Comparison of ENCODE assay signal across 13 cellular contexts in the genomic region with DNA sequence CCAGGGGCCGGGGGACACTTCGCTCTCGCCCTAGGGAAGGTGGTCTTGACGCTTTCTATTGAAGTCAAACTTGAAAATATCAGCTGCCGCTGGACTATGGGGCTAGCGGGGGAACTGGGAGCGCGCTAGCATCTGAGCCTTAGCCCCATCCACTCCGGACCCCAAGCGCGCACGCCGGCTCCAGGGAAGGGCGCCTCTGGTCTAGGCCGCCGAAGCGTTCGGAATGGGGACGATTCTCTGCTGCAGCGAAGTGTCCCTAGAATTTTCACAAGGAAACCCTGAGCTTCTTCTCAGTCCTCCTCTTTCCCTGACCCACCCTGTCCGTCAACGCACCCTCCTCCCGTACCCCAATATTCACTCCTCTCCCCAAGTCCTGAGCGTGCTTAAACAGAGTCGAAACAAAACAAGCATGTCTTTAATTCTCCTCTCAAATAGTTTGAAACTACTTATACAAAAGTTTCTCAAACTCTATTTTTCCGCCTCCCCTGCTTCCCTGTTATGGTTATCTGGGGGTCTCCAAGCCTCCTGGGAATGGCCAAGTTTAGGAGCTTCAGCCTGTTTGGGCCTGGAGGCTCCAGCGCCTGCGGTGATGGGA. TPM values are rescaled to one million over a fixed set of nuclear protein-coding genes. Genes with fewer than 3 reads are reported as not detected.
DNase-seq lines count a peak whose midpoint lies in the region; ATAC-seq and TF ChIP-seq lines count a peak whose summit lies in the region.
"Had no signal": no experiment of that assay in that cellular context is flagged by ENCODE, and none has a peak within 500 bp of the region (broad histone marks: within the 10 kb centered on the region; RNA-seq: fewer than 3 reads in every experiment).

No MANE protein-coding gene starts in this region.

- no peak for TF ChIP-seq CTCF in brain (conservative IDR thresholded peaks at IDR 0.05)

- no peaks in the 10 kb centered on the region; the same call in none of the 2 replicates for H3K9me3 ChIP-seq in ES-I3 (ENCODE audit: control insufficient read depth, insufficient read depth, low read length)
- H3K9me3 ChIP-seq: HAP-1, MG63 had no signal

- no peak for ATAC-seq in naive thymus-derived CD8-positive, alpha-beta T cell
- no peak for ATAC-seq in HG02759 (IDR thresholded peaks at IDR 0.05; ENCODE audit: unreplicated experiment)

- H3K4me3 Mint-ChIP-seq in brain = peak overlapping the region in 4 of 5 experiments; percentile 20 to 69 (median 45)
- peak overlapping the region in 8 of 10 donors; percentile 6 to 77 (median 40) for H3K4me3 Mint-ChIP-seq in naive thymus-derived CD8-positive, alpha-beta T cell
- H3K4me3 Mint-ChIP-seq: activated T-helper 1 cell treated with anti-CD3 and anti-CD28 coated beads, Interleukin-12 subunit alpha, Interleukin-12 subunit beta, Interleukin-2, Interleukin-4 antibody, amounts not matched to agents 30 ng/mL and 10 ng/mL and 1 ng/mL, durations not matched to agents 14 hours and 24 hours and 36 hours; immature natural killer cell had no signal

- H3K9me3 Mint-ChIP-seq in brain = peaks cover 0 to 17% (median 3%) of the 10 kb centered on the region in 5 experiments
- H3K9me3 Mint-ChIP-seq in naive thymus-derived CD8-positive, alpha-beta T cell = peaks cover 0 to 8% (median 0%) of the 10 kb centered on the region in 9 donors
- H3K9me3 Mint-ChIP-seq: activated T-helper 1 cell treated with anti-CD3 and anti-CD28 coated beads, Interleukin-12 subunit alpha, Interleukin-12 subunit beta, Interleukin-2, Interleukin-4 antibody, amounts not matched to agents 30 ng/mL and 10 ng/mL and 1 ng/mL, durations not matched to agents 14 hours and 24 hours and 36 hours had no signal

- peaks cover 6% of the 10 kb centered on the region; the same call in 1 of the 2 replicates for H3K4me1 ChIP-seq in ES-I3 (ENCODE audit: insufficient read depth, low read length)
- H3K4me1 ChIP-seq: HAP-1 had no signal

- POLR2A ChIA-PET in naive thymus-derived CD8-positive, alpha-beta T cell (lab: Charles Lee) = no interaction called here

- no peaks in the 10 kb centered on the region for H3K36me3 ChIP-seq in ES-I3 (ENCODE audit: insufficient read depth, low read length)
- H3K36me3 ChIP-seq: HAP-1, MG63 had no signal

- H3K36me3 Mint-ChIP-seq in brain = no peaks in the 10 kb centered on the region
- H3K36me3 Mint-ChIP-seq in naive thymus-derived CD8-positive, alpha-beta T cell = peaks cover 0 to 11% (median 0%) of the 10 kb centered on the region in 3 donors

- H3K4me1 Mint-ChIP-seq in brain = peaks cover 26% of the 10 kb centered on the region
- H3K4me1 Mint-ChIP-seq in naive thymus-derived CD8-positive, alpha-beta T cell = peaks cover 15 to 40% (median 29%) of the 10 kb centered on the region in 4 donors

- H3K9ac ChIP-seq in ES-I3 (ENCODE audit: low read depth, low read length) = peak overlapping the region; percentile 65; the same call in 1 of the 2 replicates

- H3K27me3 Mint-ChIP-seq in brain = peaks cover 90% of the 10 kb centered on the region
- H3K27me3 Mint-ChIP-seq in naive thymus-derived CD8-positive, alpha-beta T cell = peaks cover 44 to 82% (median 67%) of the 10 kb centered on the region in 5 donors

- no peak overlapping the region for H3K27ac Mint-ChIP-seq in brain
- peak overlapping the region in 2 of 10 donors; percentile 2 to 29 for H3K27ac Mint-ChIP-seq in naive thymus-derived CD8-positive, alpha-beta T cell
- H3K27ac Mint-ChIP-seq: activated T-helper 1 cell treated with anti-CD3 and anti-CD28 coated beads, Interleukin-12 subunit alpha, Interleukin-12 subunit beta, Interleukin-2, Interleukin-4 antibody, amounts not matched to agents 30 ng/mL and 10 ng/mL and 1 ng/mL, durations not matched to agents 14 hours and 24 hours and 36 hours; immature natural killer cell had no signal

- peak; percentile 6 for DNase-seq in AG08396 (ENCODE audit: low spot score)
- no peak for DNase-seq in naive thymus-derived CD8-positive, alpha-beta T cell
- no peak for DNase-seq in NCI-H2081 treated with DMSO at 0.1 percent for 48 hours (lab: John Stamatoyannopoulos, UW)
- DNase-seq in KG1 (lab: John Stamatoyannopoulos, UW) = no peak
- no peak for DNase-seq in NOMO-1 treated with dmso at 0.1 percent for 144 hours (lab: John Stamatoyannopoulos, UW; ENCODE audit: unreplicated experiment)
- DNase-seq: GF-D8, immature natural killer cell had no signal

RNA-seq across cellular contexts. Expression of a gene that starts 5.0 kb away (rescaled TPM):
- polyA plus RNA-seq in brain (ENCODE audit: insufficient read depth, low read depth, low replicate concordance) = 0.24 TPM
- total RNA-seq in naive thymus-derived CD8-positive, alpha-beta T cell = not detected
- polyA plus RNA-seq in naive thymus-derived CD8-positive, alpha-beta T cell = not detected
- total RNA-seq: activated T-helper 1 cell treated with anti-CD3 and anti-CD28 coated beads, Interleukin-12 subunit alpha, Interleukin-12 subunit beta, Interleukin-2, Interleukin-4 antibody, amounts not matched to agents 30 ng/mL and 10 ng/mL and 1 ng/mL, durations not matched to agents 14 hours and 24 hours and 36 hours had no signal
- polyA plus RNA-seq: immature natural killer cell had no signal

RNA-seq across cellular contexts. Expression of a gene that starts 48.3 kb away (rescaled TPM):
- 1,113 TPM for polyA plus RNA-seq in brain (ENCODE audit: insufficient read depth, low read depth, low replicate concordance)
- total RNA-seq in naive thymus-derived CD8-positive, alpha-beta T cell = not detected
- not detected for polyA plus RNA-seq in naive thymus-derived CD8-positive, alpha-beta T cell
- total RNA-seq: activated T-helper 1 cell treated with anti-CD3 and anti-CD28 coated beads, Interleukin-12 subunit alpha, Interleukin-12 subunit beta, Interleukin-2, Interleukin-4 antibody, amounts not matched to agents 30 ng/mL and 10 ng/mL and 1 ng/mL, durations not matched to agents 14 hours and 24 hours and 36 hours had no signal
- polyA plus RNA-seq: immature natural killer cell had no signal

RNA-seq across cellular contexts. Expression of a gene that starts 50.2 kb away (rescaled TPM):
- not detected for polyA plus RNA-seq in brain (ENCODE audit: insufficient read depth, low read depth, low replicate concordance)
- not detected for total RNA-seq in naive thymus-derived CD8-positive, alpha-beta T cell
- polyA plus RNA-seq in naive thymus-derived CD8-positive, alpha-beta T cell = not detected
- total RNA-seq: activated T-helper 1 cell treated with anti-CD3 and anti-CD28 coated beads, Interleukin-12 subunit alpha, Interleukin-12 subunit beta, Interleukin-2, Interleukin-4 antibody, amounts not matched to agents 30 ng/mL and 10 ng/mL and 1 ng/mL, durations not matched to agents 14 hours and 24 hours and 36 hours had no signal
- polyA plus RNA-seq: immature natural killer cell had no signal

Comparison
In these comparisons a context has a peak if more than half of its experiments do, and no peak if none do; other contexts are left out.
1. RNA of a gene that starts 48.3 kb away (polyA plus RNA-seq): 1,113 TPM in brain (single experiment); not detected in naive thymus-derived CD8-positive, alpha-beta T cell; every median in the first group is over 1,000 times any median in the second.